Comparison of ENCODE assay signal across 19 cellular contexts in the genomic region with DNA sequence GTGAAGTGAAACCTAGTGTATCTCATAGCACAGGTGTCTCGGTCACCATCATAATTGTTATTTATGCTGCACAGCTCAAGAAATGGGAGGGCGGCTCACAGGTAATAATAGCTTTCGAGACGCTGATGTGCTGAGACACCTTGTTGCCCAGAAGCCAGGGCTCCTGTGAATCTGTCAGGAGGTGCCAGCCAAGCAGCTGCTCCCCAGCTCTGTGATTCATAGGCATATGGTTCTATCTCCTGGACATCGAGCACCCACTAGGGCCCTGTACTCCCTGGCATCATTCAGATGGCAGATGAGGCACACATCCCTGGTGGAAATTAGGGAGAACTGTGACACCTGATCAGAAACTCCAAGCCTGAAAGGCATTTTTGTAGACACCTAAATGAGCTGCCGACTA. TPM values are rescaled to one million over a fixed set of nuclear protein-coding genes. Genes with fewer than 3 reads are reported as not detected.
"Had no signal": no experiment of that assay in that cellular context is flagged by ENCODE, and none has a peak within 500 bp of the region (broad histone marks: within the 10 kb centered on the region; RNA-seq: fewer than 3 reads in every experiment).

No MANE protein-coding gene starts in this region.

- H3K27me3 ChIP-seq: gastrocnemius medialis, upper lobe of left lung, uterus had no signal

- H3K9me3 ChIP-seq: gastrocnemius medialis, heart right ventricle, tibial artery, upper lobe of left lung, uterus had no signal

- H3K27ac ChIP-seq: heart right ventricle, tibial artery, upper lobe of left lung, uterus had no signal

- H3K4me1 ChIP-seq: heart right ventricle, tibial artery, upper lobe of left lung, uterus had no signal

- H3K36me3 ChIP-seq: gastrocnemius medialis, heart right ventricle, tibial artery, upper lobe of left lung, uterus had no signal

- H3K4me3 ChIP-seq: gastrocnemius medialis, heart right ventricle, smooth muscle cell, tibial artery, upper lobe of left lung, uterus had no signal

- DNase-seq: effector memory CD4-positive, alpha-beta T cell; heart right ventricle; hypothalamus; kidney glomerular epithelial cell; mesendoderm; naive thymus-derived CD8-positive, alpha-beta T cell; right cardiac atrium; stimulated activated CD4-positive, alpha-beta T cell treated with anti-CD3 and anti-CD28 coated beads, Interleukin-2, amount 100 ng/mL, for 48 hours; tibial artery; upper lobe of left lung; uterus had no signal

- ATAC-seq: esophagus mucosa; heart right ventricle; naive thymus-derived CD8-positive, alpha-beta T cell; right cardiac atrium; stimulated activated effector memory CD8-positive, alpha-beta T cell treated with anti-CD3 and anti-CD28 coated beads, Interleukin-12 subunit alpha, Interleukin-12 subunit beta, amount 100 ng/mL, for 72 hours had no signal

RNA-seq across cellular contexts. Expression of a gene that starts 53.5 kb away (rescaled TPM):
- total RNA-seq: esophagus mucosa; fibroblast of lung; lung microvascular endothelial cell; naive thymus-derived CD8-positive, alpha-beta T cell; osteocyte; right cardiac atrium; smooth muscle cell had no signal
- polyA plus RNA-seq: fibroblast of lung; heart right ventricle; liver; naive thymus-derived CD8-positive, alpha-beta T cell; right cardiac atrium; smooth muscle cell had no signal
